In genomic region chr1:9629445-9630201, GRCh38 we compare ENCODE assay signal across 8 cellular contexts. TPM values are rescaled to one million over a fixed set of nuclear protein-coding genes. Genes with fewer than 3 reads are reported as not detected.
DNase-seq lines count a peak whose midpoint lies in the region; ATAC-seq and TF ChIP-seq lines count a peak whose summit lies in the region.

No MANE protein-coding gene starts in this region.

- intact Hi-C loops in activated CD4-positive, alpha-beta T cell treated with anti-CD3 and anti-CD28 coated beads, Interleukin-2, amount 10 ng/mL, durations not matched to agents 24 days and 14 days (cut with micrococcal nuclease): loop anchor here (1.0 to 5.0 kb wide), 6 partner anchors 24 to 193 kb away; partner anchors contain the start of gene CLSTN1

- H4K20me1 ChIP-seq in SK-N-SH (ENCODE audit: insufficient read depth): no peaks in the 10 kb centered on the region

- no peak overlapping the region for H2AFZ ChIP-seq in SK-N-SH (ENCODE audit: low read depth)

- H3K79me2 ChIP-seq in SK-N-SH (ENCODE audit: insufficient read depth): no peaks in the 10 kb centered on the region

- H3K27me3 ChIP-seq in SK-N-SH (ENCODE audit: insufficient read depth): no peaks in the 10 kb centered on the region

- POLR2A ChIA-PET in SK-N-SH (lab: Yijun Ruan, JAX): interaction anchor here (0.7 kb wide), 1 partner anchor 25 kb away, joined by 3 read pairs; no protein-coding TSS in a partner anchor

- no peak overlapping the region for H3K27ac ChIP-seq in SK-N-SH (ENCODE audit: low read depth in 2 of 2, low read length in 1 of 2)

- H3K36me3 ChIP-seq in SK-N-SH (replicated peaks in 1 of 2; ENCODE audit: control insufficient read depth in 1 of 2, insufficient read depth in 2 of 2, low read length in 1 of 2): no peaks in the 10 kb centered on the region

- H3F3A ChIP-seq in SK-N-SH (replicated peaks; ENCODE audit: insufficient read depth): no peaks in the 10 kb centered on the region

- CTCF ChIA-PET in SK-N-SH (lab: Yijun Ruan, JAX): interaction anchor here (0.6 to 4.2 kb wide), 5 partner anchors 14 to 1747 kb away, joined by 3 to 74 read pairs (median 3); no protein-coding TSS in a partner anchor

- DNase-seq in activated CD4-positive, alpha-beta T cell treated with anti-CD3 and anti-CD28 coated beads, Interleukin-2, amount 10 ng/mL, durations not matched to agents 24 days and 14 days: peak; percentile 95
- peak; percentile 45 for DNase-seq in globus pallidus (ENCODE audit: low spot score)
- DNase-seq in stimulated activated CD8-positive, alpha-beta memory T cell treated with anti-CD3 and anti-CD28 coated beads, Interleukin-12 subunit alpha, Interleukin-12 subunit beta, amount 100 ng/mL, for 4 hours (ENCODE audit: low read depth): peak; percentile 49
- no peak for DNase-seq in D341Med (ENCODE audit: low spot score)
- no peak for DNase-seq in HCEC 1CT
- no peak for DNase-seq in NCI-H69 (lab: John Stamatoyannopoulos, UW)
- no peak for DNase-seq in SK-N-SH

- H3K4me3 Mint-ChIP-seq in activated CD4-positive, alpha-beta T cell treated with anti-CD3 and anti-CD28 coated beads, Interleukin-2, amount 10 ng/mL, durations not matched to agents 24 days and 14 days: peak overlapping the region; percentile 95

- WGBS in SK-N-SH (ENCODE audit: low lambda C conversion rate): 81% methylated on average over 20 of the region's 29 CpGs

- no peaks in the 10 kb centered on the region for H3K9me2 ChIP-seq in SK-N-SH

- peak overlapping the region; percentile 93 for H3K27ac Mint-ChIP-seq in activated CD4-positive, alpha-beta T cell treated with anti-CD3 and anti-CD28 coated beads, Interleukin-2, amount 10 ng/mL, durations not matched to agents 24 days and 14 days

- no peak overlapping the region for H3K9ac ChIP-seq in SK-N-SH

- peaks cover 52% of the 10 kb centered on the region for H3K4me1 Mint-ChIP-seq in activated CD4-positive, alpha-beta T cell treated with anti-CD3 and anti-CD28 coated beads, Interleukin-2, amount 10 ng/mL, durations not matched to agents 24 days and 14 days

- H3K36me3 Mint-ChIP-seq in activated CD4-positive, alpha-beta T cell treated with anti-CD3 and anti-CD28 coated beads, Interleukin-2, amount 10 ng/mL, durations not matched to agents 24 days and 14 days (ENCODE audit: low read depth): peaks cover 44% of the 10 kb centered on the region

- no peaks in the 10 kb centered on the region for H3K9me3 Mint-ChIP-seq in activated CD4-positive, alpha-beta T cell treated with anti-CD3 and anti-CD28 coated beads, Interleukin-2, amount 10 ng/mL, durations not matched to agents 24 days and 14 days

- no peak for TF ChIP-seq CTCF in SK-N-SH (IDR thresholded peaks at IDR 0.05)

- peak; percentile 27 for ATAC-seq in HG03108 (IDR thresholded peaks at IDR 0.05; ENCODE audit: unreplicated experiment)

- TF ChIP-seq EP300 in SK-N-SH (IDR thresholded peaks at IDR 0.05; ENCODE audit: borderline replicate concordance in 1 of 2, low read depth in 1 of 2, low read length in 1 of 2): no peak

- no peaks in the 10 kb centered on the region for H3K9me3 ChIP-seq in SK-N-SH

- no peak overlapping the region for H3K4me3 ChIP-seq in SK-N-SH (ENCODE audit: low read depth in 2 of 2, low read length in 1 of 2)

- H3K4me2 ChIP-seq in SK-N-SH: no peak overlapping the region

- no peak for TF ChIP-seq RAD21 in SK-N-SH (IDR thresholded peaks at IDR 0.05; ENCODE audit: low read length)

- no peaks in the 10 kb centered on the region; a peak in 1 of 4 replicates for H3K4me1 ChIP-seq in SK-N-SH (ENCODE audit: control insufficient read depth in 1 of 2, insufficient read depth in 2 of 2, low read depth in 1 of 2, low read length in 1 of 2)

- H3K27me3 Mint-ChIP-seq in activated CD4-positive, alpha-beta T cell treated with anti-CD3 and anti-CD28 coated beads, Interleukin-2, amount 10 ng/mL, durations not matched to agents 24 days and 14 days: no peaks in the 10 kb centered on the region

TF ChIP-seq in SK-N-SH, 30 proteins besides CTCF, POLR2A, EP300 and RAD21:
- no peak for TF ChIP-seq RXRA (IDR thresholded peaks at IDR 0.05; ENCODE audit: borderline replicate concordance, low read depth)
- TF ChIP-seq MAX (IDR thresholded peaks at IDR 0.05; ENCODE audit: low read depth): no peak
- no peak for TF ChIP-seq GATA2 (CRISPR knock-in tag; IDR thresholded peaks at IDR 0.05)
- no peak for TF ChIP-seq FOXM1 (IDR thresholded peaks at IDR 0.05; ENCODE audit: low read depth)
- TF ChIP-seq CHD2 (IDR thresholded peaks at IDR 0.05; ENCODE audit: low read length, partially characterized antibody): no peak
- TF ChIP-seq TAF1 (IDR thresholded peaks at IDR 0.05; ENCODE audit: borderline replicate concordance, low read depth, low read length): no peak
- no peak for TF ChIP-seq SMC3 (IDR thresholded peaks at IDR 0.05; ENCODE audit: low read depth, low read length)
- no peak for TF ChIP-seq RCOR1 (IDR thresholded peaks at IDR 0.05; ENCODE audit: low read length)
- no peak for TF ChIP-seq POLR2AphosphoS5 (IDR thresholded peaks at IDR 0.05; ENCODE audit: low read depth, low read length)
- no peak for TF ChIP-seq REST (IDR thresholded peaks at IDR 0.05; ENCODE audit: low read depth, low read length)
- no peak for TF ChIP-seq SIN3A (IDR thresholded peaks at IDR 0.05; ENCODE audit: borderline replicate concordance, low read depth, low read length)
- no peak for TF ChIP-seq PBX3 (IDR thresholded peaks at IDR 0.05)
- no peak for TF ChIP-seq USF2 (IDR thresholded peaks at IDR 0.05; ENCODE audit: borderline replicate concordance, low read depth, low read length)
- no peak for TF ChIP-seq JUND (IDR thresholded peaks at IDR 0.05)

RNA-seq across cellular contexts. Expression of gene PIK3CD, which starts 21.9 kb away (rescaled TPM):
- 233 TPM in 2 replicates for total RNA-seq in activated CD4-positive, alpha-beta T cell treated with anti-CD3 and anti-CD28 coated beads, Interleukin-2, amount 10 ng/mL, durations not matched to agents 24 days and 14 days
- 5.5 and 6.0 TPM in 2 replicates for polyA plus RNA-seq in SK-N-SH (2012; rRNA removed)
- polyA plus RNA-seq in SK-N-SH (2012; cell fraction: cytosol; rRNA removed): 2.7 and 3.9 TPM in 2 replicates
- 12.9 and 13.6 TPM in 2 replicates for polyA plus RNA-seq in SK-N-SH (2012; cell fraction: nucleus; rRNA removed)

RNA-seq across cellular contexts. Expression of gene TMEM201, which starts 40.9 kb away (rescaled TPM):
- total RNA-seq in activated CD4-positive, alpha-beta T cell treated with anti-CD3 and anti-CD28 coated beads, Interleukin-2, amount 10 ng/mL, durations not matched to agents 24 days and 14 days: 35.9 and 37.3 TPM in 2 replicates
- polyA plus RNA-seq in SK-N-SH (2012; rRNA removed): 3.0 and 8.2 TPM in 2 replicates
- 2.7 and 5.1 TPM in 2 replicates for polyA plus RNA-seq in SK-N-SH (2012; cell fraction: cytosol; rRNA removed)
- polyA plus RNA-seq in SK-N-SH (2012; cell fraction: nucleus; rRNA removed): 17.3 and 19.4 TPM in 2 replicates

Comparison
In these comparisons a context has a peak if more than half of its experiments do, and no peak if none do; other contexts are left out.
1. DNase-seq: peak in activated CD4-positive, alpha-beta T cell treated with anti-CD3 and anti-CD28 coated beads, Interleukin-2, amount 10 ng/mL, durations not matched to agents 24 days and 14 days (single experiment), globus pallidus (single experiment) and stimulated activated CD8-positive, alpha-beta memory T cell treated with anti-CD3 and anti-CD28 coated beads, Interleukin-12 subunit alpha, Interleukin-12 subunit beta, amount 100 ng/mL, for 4 hours (single experiment); none in D341Med (single experiment), HCEC 1CT (single experiment), NCI-H69 (single experiment) and SK-N-SH (single experiment).